In the genomic region with DNA sequence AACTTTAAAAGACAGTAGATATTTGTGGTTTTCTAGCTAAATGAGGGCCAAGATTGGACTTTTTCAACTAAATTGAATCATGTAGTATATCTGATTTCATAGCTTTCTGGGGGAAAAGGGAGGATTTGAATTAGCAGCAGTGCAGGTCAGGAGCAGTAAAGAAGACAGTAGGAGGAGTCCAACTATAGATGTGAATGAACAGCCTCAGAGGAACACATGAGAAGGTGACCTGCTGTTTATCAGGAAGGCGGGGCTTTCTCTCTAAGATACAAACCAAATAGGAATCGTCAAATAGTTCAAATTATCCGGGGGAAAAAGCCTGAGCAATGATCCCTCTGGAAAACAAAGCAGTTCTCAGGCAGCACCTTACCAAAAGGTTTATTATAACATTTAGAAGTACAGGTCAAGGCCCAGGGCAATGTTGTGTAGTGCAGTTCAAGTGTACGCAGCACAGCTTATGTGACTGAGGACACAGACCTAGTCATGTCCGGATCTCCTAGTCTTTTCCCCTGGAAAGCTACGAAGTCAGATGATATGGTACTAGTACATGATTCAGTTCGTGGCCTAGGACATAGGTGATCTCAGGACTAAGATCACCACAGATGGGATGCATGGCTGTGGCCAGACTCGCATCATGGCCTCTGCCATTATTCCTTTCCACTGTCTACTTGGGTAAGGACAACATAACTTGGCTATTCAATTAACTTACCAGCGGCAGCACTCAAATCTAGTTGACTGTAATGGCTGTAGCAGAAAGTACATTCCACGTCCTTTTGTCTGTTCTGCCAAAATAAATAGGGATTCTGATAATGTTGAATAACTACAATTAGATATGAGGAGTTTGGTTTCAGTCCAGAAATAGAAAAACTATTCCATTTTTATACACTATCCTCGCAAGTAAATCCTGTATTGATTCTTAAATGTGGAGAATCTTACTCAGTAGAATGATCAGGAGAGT, we compare ENCODE assay signal across 18 cellular contexts. TPM values are rescaled to one million over a fixed set of nuclear protein-coding genes. Genes with fewer than 3 reads are reported as not detected.
A peak's percentile ranks its signal among the peaks of the same experiment; 100 is the strongest.
DNase-seq lines count a peak whose midpoint lies in the region; ATAC-seq and TF ChIP-seq lines count a peak whose summit lies in the region.
"Had no signal": no experiment of that assay in that cellular context is flagged by ENCODE, and none has a peak within 500 bp of the region (broad histone marks: within the 10 kb centered on the region; RNA-seq: fewer than 3 reads in every experiment).

No MANE protein-coding gene starts in this region.

- H3K36me3 Mint-ChIP-seq in activated naive CD8-positive, alpha-beta T cell treated with anti-CD3 and anti-CD28 coated beads for 36 hours: peaks cover 33% of the 10 kb centered on the region
- H3K36me3 Mint-ChIP-seq in immature natural killer cell (peaks cover 15 to 37% (median 30%) of the 10 kb centered on the region in 3 donors), HFFc6 (ENCODE audit: low read depth) (peaks cover 42% of the 10 kb centered on the region)
- H3K36me3 Mint-ChIP-seq in stimulated activated effector memory CD8-positive, alpha-beta T cell treated with anti-CD3 and anti-CD28 coated beads, Interleukin-12 subunit alpha, Interleukin-12 subunit beta, amount 100 ng/mL, for 72 hours: peaks cover 95% of the 10 kb centered on the region

- peaks cover 10% of the 10 kb centered on the region for H3K4me1 Mint-ChIP-seq in activated naive CD8-positive, alpha-beta T cell treated with anti-CD3 and anti-CD28 coated beads for 36 hours
- H3K4me1 Mint-ChIP-seq in immature natural killer cell: peaks cover 6 to 15% of the 10 kb centered on the region in 2 donors
- H3K4me1 Mint-ChIP-seq in stimulated activated effector memory CD8-positive, alpha-beta T cell treated with anti-CD3 and anti-CD28 coated beads, Interleukin-12 subunit alpha, Interleukin-12 subunit beta, amount 100 ng/mL, for 72 hours: no peaks in the 10 kb centered on the region
- peaks cover 13% of the 10 kb centered on the region for H3K4me1 Mint-ChIP-seq in HFFc6 (ENCODE audit: low read depth)

- no peaks in the 10 kb centered on the region for H3K27me3 Mint-ChIP-seq in activated naive CD8-positive, alpha-beta T cell treated with anti-CD3 and anti-CD28 coated beads for 36 hours
- peaks cover 0 to 2% (median 0%) of the 10 kb centered on the region in 3 donors for H3K27me3 Mint-ChIP-seq in immature natural killer cell (ENCODE audit: low read depth in 3 of 3)
- H3K27me3 Mint-ChIP-seq in HFFc6 (ENCODE audit: insufficient read depth): peaks cover 3% of the 10 kb centered on the region

- no peak for TF ChIP-seq CTCF in cardiac muscle cell (IDR thresholded peaks at IDR 0.05; ENCODE audit: low read depth, low read length)
- no peak for TF ChIP-seq CTCF in right atrium auricular region (IDR thresholded peaks at IDR 0.05)
- TF ChIP-seq CTCF in HFFc6 (IDR thresholded peaks at IDR 0.05): no peak

- DNase-seq in cardiac muscle cell (ENCODE audit: low read depth in 1 of 2, low spot score in 1 of 2) (peak in 1 of 2 donors; percentile 37), right atrium auricular region (ENCODE audit: low spot score) (no peak), immature natural killer cell (no peak), HFFc6 (no peak)
- no peak for DNase-seq in activated naive CD8-positive, alpha-beta T cell treated with anti-CD3 and anti-CD28 coated beads for 36 hours
- no peak for DNase-seq in stimulated activated effector memory CD8-positive, alpha-beta T cell treated with anti-CD3 and anti-CD28 coated beads, Interleukin-12 subunit alpha, Interleukin-12 subunit beta, amount 100 ng/mL, for 72 hours (ENCODE audit: low spot score in 2 of 2)
- DNase-seq: activated T-cell treated with anti-CD3 and anti-CD28 coated beads, Interleukin-2, amount 50 U/mL, for 48 hours; anterior cingulate cortex; gastrocnemius medialis; NCI-H2107; NCI-H526; stimulated activated CD4-positive, alpha-beta T cell treated with anti-CD3 and anti-CD28 coated beads, Interleukin-4, amount 100 ng/mL, for 1 hour had no signal

- H3K27ac Mint-ChIP-seq in activated naive CD8-positive, alpha-beta T cell treated with anti-CD3 and anti-CD28 coated beads for 36 hours: peak overlapping the region; percentile 17
- peak overlapping the region in 5 of 6 donors; percentile 5 to 66 (median 47) for H3K27ac Mint-ChIP-seq in immature natural killer cell
- H3K27ac Mint-ChIP-seq in stimulated activated effector memory CD8-positive, alpha-beta T cell treated with anti-CD3 and anti-CD28 coated beads, Interleukin-12 subunit alpha, Interleukin-12 subunit beta, amount 100 ng/mL, for 72 hours: peak overlapping the region; percentile 16
- no peak overlapping the region; the same call in 1 of the 2 replicates for H3K27ac Mint-ChIP-seq in HFFc6
- H3K27ac Mint-ChIP-seq: T-helper 2 cell treated with Interferon-gamma antibody and Interleukin-4, amounts not matched to agents 5 μg/mL and 100 μg/mL, for 36 hours had no signal

- H3K4me1 ChIP-seq in cardiac muscle cell (ENCODE audit: low read depth): no peaks in the 10 kb centered on the region
- H3K4me1 ChIP-seq in right atrium auricular region: no peaks in the 10 kb centered on the region
- H3K4me1 ChIP-seq: gastrocnemius medialis, parathyroid adenoma had no signal

- H3K4me3 Mint-ChIP-seq in activated naive CD8-positive, alpha-beta T cell treated with anti-CD3 and anti-CD28 coated beads for 36 hours: no peak overlapping the region
- H3K4me3 Mint-ChIP-seq in immature natural killer cell: no peak overlapping the region
- no peak overlapping the region for H3K4me3 Mint-ChIP-seq in stimulated activated effector memory CD8-positive, alpha-beta T cell treated with anti-CD3 and anti-CD28 coated beads, Interleukin-12 subunit alpha, Interleukin-12 subunit beta, amount 100 ng/mL, for 72 hours
- H3K4me3 Mint-ChIP-seq in HFFc6: no peak overlapping the region
- H3K4me3 Mint-ChIP-seq: T-helper 2 cell treated with Interferon-gamma antibody and Interleukin-4, amounts not matched to agents 5 μg/mL and 100 μg/mL, for 36 hours had no signal

- H3K9me3 Mint-ChIP-seq in activated naive CD8-positive, alpha-beta T cell treated with anti-CD3 and anti-CD28 coated beads for 36 hours: no peaks in the 10 kb centered on the region
- H3K9me3 Mint-ChIP-seq in immature natural killer cell (no peaks in the 10 kb centered on the region), HFFc6 (no peaks in the 10 kb centered on the region)
- H3K9me3 Mint-ChIP-seq in stimulated activated effector memory CD8-positive, alpha-beta T cell treated with anti-CD3 and anti-CD28 coated beads, Interleukin-12 subunit alpha, Interleukin-12 subunit beta, amount 100 ng/mL, for 72 hours: no peaks in the 10 kb centered on the region
- H3K9me3 Mint-ChIP-seq: T-helper 2 cell treated with Interferon-gamma antibody and Interleukin-4, amounts not matched to agents 5 μg/mL and 100 μg/mL, for 36 hours had no signal

- ATAC-seq in stimulated activated effector memory CD8-positive, alpha-beta T cell treated with anti-CD3 and anti-CD28 coated beads, Interleukin-12 subunit alpha, Interleukin-12 subunit beta, amount 100 ng/mL, for 72 hours: no peak
- ATAC-seq in HG03108 (IDR thresholded peaks at IDR 0.05; ENCODE audit: unreplicated experiment): no peak
- no peak for ATAC-seq in HG03469 (IDR thresholded peaks at IDR 0.05; ENCODE audit: unreplicated experiment)
- ATAC-seq: gastrocnemius medialis had no signal

- peaks cover 65% of the 10 kb centered on the region for H3K36me3 ChIP-seq in cardiac muscle cell
- H3K36me3 ChIP-seq in right atrium auricular region: peaks cover 68% of the 10 kb centered on the region

- H3K4me3 ChIP-seq in cardiac muscle cell: no peak overlapping the region
- no peak overlapping the region for H3K4me3 ChIP-seq in right atrium auricular region
- H3K4me3 ChIP-seq: gastrocnemius medialis, thoracic aorta had no signal

- H3K27me3 ChIP-seq in cardiac muscle cell (no peaks in the 10 kb centered on the region), right atrium auricular region (no peaks in the 10 kb centered on the region)
- H3K27me3 ChIP-seq: gastrocnemius medialis had no signal

- H3K9me3 ChIP-seq in cardiac muscle cell (ENCODE audit: low read depth) (no peaks in the 10 kb centered on the region), right atrium auricular region (no peaks in the 10 kb centered on the region)
- H3K9me3 ChIP-seq: gastrocnemius medialis, thoracic aorta had no signal

- H3K27ac ChIP-seq in cardiac muscle cell: peak overlapping the region; percentile 41
- H3K27ac ChIP-seq in right atrium auricular region: no peak overlapping the region
- H3K27ac ChIP-seq: gastrocnemius medialis, HL-60, parathyroid adenoma, thoracic aorta had no signal

RNA-seq across cellular contexts. Expression of a gene that starts 40.3 kb away (rescaled TPM):
- total RNA-seq in cardiac muscle cell (11.9 and 16.5 TPM in 2 replicates), right atrium auricular region (10 to 100 TPM; 20.8 to 26.8 TPM)
- polyA plus RNA-seq in cardiac muscle cell (13.7 and 15.1 TPM in 2 replicates), immature natural killer cell (10 to 100 TPM in 1 of 3 donors, 1 to 10 TPM in 2; 3.9 to 20.5 (median 7.2) TPM)
- 10 to 100 TPM; 27.6 to 31.3 TPM for total RNA-seq in activated naive CD8-positive, alpha-beta T cell treated with anti-CD3 and anti-CD28 coated beads for 36 hours
- total RNA-seq in HFFc6 (2021; fragmentation: NEBNext Ultra II Directional; extraction: Animal tissue kit (Norgen Biotek cat#: 25700)): 10 to 100 TPM; 19.2 to 23.7 (median 20.7) TPM
